ENCODE assay signal across 24 cellular contexts in the genomic region with DNA sequence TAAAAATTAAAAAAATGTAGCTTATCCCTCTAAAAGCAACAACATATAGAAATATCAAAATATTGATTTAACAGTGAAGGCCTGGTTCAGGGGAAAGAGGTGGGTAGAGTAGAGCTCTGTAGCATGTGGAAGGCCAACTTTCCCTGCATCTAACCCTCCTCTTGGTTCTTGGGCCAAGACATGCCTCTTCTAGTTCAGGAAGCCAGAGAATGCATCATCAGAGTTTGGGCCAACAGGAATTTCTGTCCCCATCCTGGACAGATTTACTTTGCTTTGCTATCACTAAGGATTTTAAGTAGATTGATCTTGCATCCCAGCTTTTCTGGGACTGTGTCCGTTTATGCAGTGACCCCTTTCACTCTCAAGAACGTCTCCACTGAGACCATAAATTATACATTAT.
"Had no signal": no experiment of that assay in that cellular context is flagged by ENCODE, and none has a peak within 500 bp of the region (broad histone marks: within the 10 kb centered on the region; RNA-seq: fewer than 3 reads in every experiment).

No MANE protein-coding gene starts in this region.

- FAIRE-seq: endothelial cell of umbilical vein, pancreas, small intestine had no signal

- H3K4me1 ChIP-seq: esophagus squamous epithelium, foreskin keratinocyte, gastroesophageal sphincter, heart left ventricle, left lung, lower lobe of right lung, pancreas, transverse colon, vagina had no signal

- H3K27ac ChIP-seq: coronary artery, esophagus squamous epithelium, foreskin keratinocyte, gastroesophageal sphincter, heart left ventricle, hepatocyte, left lung, lower lobe of right lung, pancreas, right lobe of liver, thoracic aorta, transverse colon, vagina had no signal

- H2AFZ ChIP-seq: hepatocyte had no signal

- DNase-seq: dermis blood vessel endothelial cell; effector memory CD4-positive, alpha-beta T cell; erythroblast; esophagus squamous epithelium; heart left ventricle; left cardiac atrium; left lung; lower lobe of right lung; natural killer cell; occipital lobe; pancreas; right lobe of liver; small intestine; stimulated activated CD4-positive, alpha-beta T cell treated with anti-CD3 and anti-CD28 coated beads, Interleukin-15, amount 100 ng/mL, for 24 hours; stimulated activated CD4-positive, alpha-beta T cell treated with anti-CD3 and anti-CD28 coated beads, Interleukin-2, amount 100 ng/mL, for 48 hours; stimulated activated naive B cell treated with anti-CD40 and anti-IgM and Interleukin-4, amounts not matched to agents 10 μg/mL and 1 μg/mL and 100 μg/mL, for 72 hours; transverse colon had no signal

- H3K27me3 ChIP-seq: esophagus squamous epithelium, foreskin keratinocyte, gastroesophageal sphincter, heart left ventricle, hepatocyte, left lung, pancreas, right lobe of liver, transverse colon, vagina had no signal

- H3K36me3 ChIP-seq: esophagus squamous epithelium, gastroesophageal sphincter, heart left ventricle, left lung, lower lobe of right lung, pancreas, right lobe of liver, thoracic aorta, transverse colon, vagina had no signal

- H3K4me3 ChIP-seq: coronary artery, esophagus squamous epithelium, gastroesophageal sphincter, heart left ventricle, hepatocyte, left lung, lower lobe of right lung, pancreas, right lobe of liver, thoracic aorta, transverse colon, vagina had no signal

- H3K4me2 ChIP-seq: hepatocyte had no signal

- H3K79me2 ChIP-seq: hepatocyte had no signal

- H3K9me3 ChIP-seq: esophagus squamous epithelium, gastroesophageal sphincter, heart left ventricle, left lung, lower lobe of right lung, pancreas, right lobe of liver, thoracic aorta, transverse colon, vagina had no signal
